12 cellular contexts compared by ENCODE assay signal in the genomic region with DNA sequence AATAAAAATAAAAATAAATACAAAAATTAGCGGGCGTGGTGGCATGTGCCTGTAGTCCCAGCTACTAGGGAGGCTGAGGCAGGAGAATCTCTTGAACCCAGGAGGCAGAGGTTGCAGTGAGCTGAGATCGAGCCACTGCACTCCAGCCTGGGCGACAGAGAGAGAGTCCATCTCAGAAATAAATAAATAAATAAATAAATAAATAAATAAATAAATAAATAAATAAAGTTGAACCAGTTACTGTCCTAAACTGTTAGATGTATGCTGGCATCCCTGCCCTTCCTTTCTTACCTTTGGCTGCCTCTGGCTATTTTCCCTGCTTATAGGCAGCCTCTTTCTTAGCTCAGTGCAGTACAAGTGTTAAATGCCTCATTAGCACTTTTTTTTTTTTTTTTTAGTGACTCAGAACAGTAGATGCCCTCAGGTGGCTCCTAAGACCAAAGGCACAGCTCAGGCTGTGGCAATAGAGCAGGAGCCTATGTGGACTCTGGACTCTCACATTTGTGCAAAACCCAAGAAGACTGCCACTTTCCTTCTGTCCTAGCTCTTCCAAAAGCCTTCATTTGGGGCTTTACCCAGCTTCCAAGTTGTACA. TPM values are rescaled to one million over a fixed set of nuclear protein-coding genes. Genes with fewer than 3 reads are reported as not detected.
A peak's percentile ranks its signal among the peaks of the same experiment; 100 is the strongest.
DNase-seq lines count a peak whose midpoint lies in the region; ATAC-seq, FAIRE-seq and TF ChIP-seq lines count a peak whose summit lies in the region.
"Not testable (repeated sequence)": the region's sequence is repeated elsewhere in the genome, so short reads cannot be mapped to it uniquely, and the experiment has no call there.
"Had no signal": no experiment of that assay in that cellular context is flagged by ENCODE, and none has a peak within 500 bp of the region (broad histone marks: within the 10 kb centered on the region; RNA-seq: fewer than 3 reads in every experiment).

No MANE protein-coding gene starts in this region.

- H3K9me3 Mint-ChIP-seq in endodermal cell, result not testable (repeated sequence)

- not testable (repeated sequence) for H3K9me2 ChIP-seq in hepatocyte (replicated peaks; ENCODE audit: insufficient read depth)

- not testable (repeated sequence) for BruUV-seq in GM12878 (replicated peaks; lab: Mats Ljungman, UMichigan)

- POLR2A ChIA-PET in GM12878 (lab: Charles Lee), result interaction anchor here (0.7 kb wide), 1 partner anchor 428 kb away, joined by 3 read pairs; no protein-coding TSS in a partner anchor

- SMC1A ChIA-PET in GM12878 (lab: Charles Lee; ENCODE audit: uncharacterized antibody, unreplicated experiment), result interaction anchor here (0.7 to 1.3 kb wide), 2 partner anchors 12 to 14 kb away, joined by 3 to 4 read pairs; no protein-coding TSS in a partner anchor

- not testable (repeated sequence) for H2AFZ ChIP-seq in GM12878 (ENCODE audit: control insufficient read depth, low read depth, low read length); hepatocyte

- in situ Hi-C loops in GM12878 (cut with MboI), result not testable (repeated sequence)

- H3K9me3 ChIP-seq in GM12878 (replicated peaks; ENCODE audit: control insufficient read depth, insufficient read depth, low read length); endodermal cell (ENCODE audit: control insufficient read depth, low read length); hepatocyte (ENCODE audit: low read depth): not testable (repeated sequence)

- RAD21 ChIA-PET in GM12878 (lab: Charles Lee; ENCODE audit: unreplicated experiment), result not testable (repeated sequence)

- not testable (repeated sequence) for H3K36me3 Mint-ChIP-seq in endodermal cell (ENCODE audit: low read depth)

- H3K27ac ChIP-seq in GM12878 (ENCODE audit: control insufficient read depth, insufficient read depth); endodermal cell (ENCODE audit: low read depth, low read length); hepatocyte: not testable (repeated sequence)

- not testable (repeated sequence) for H3K27me3 Mint-ChIP-seq in endodermal cell (ENCODE audit: insufficient read depth)

- TF ChIP-seq POLR2A in GM12878 (IDR thresholded peaks at IDR 0.05; ENCODE audit: low read depth, low read length), result not testable (repeated sequence)

- FAIRE-seq in GM12878 (lab: Jason Lieb, UNC), result not testable (repeated sequence)

- not testable (repeated sequence) for H3K36me3 ChIP-seq in GM12878 (ENCODE audit: control insufficient read depth in 2 of 2, insufficient read depth in 2 of 2, low read length in 1 of 2); endodermal cell (ENCODE audit: control insufficient read depth, insufficient read depth, low read length); hepatocyte (replicated peaks; ENCODE audit: insufficient read depth, low read depth)

- DNase-seq in DMS53 (lab: John Stamatoyannopoulos, UW) (peak; percentile 36), HPDE6-E6E7 (ENCODE audit: extremely low spot score) (peak; percentile 26), NCI-H69 (lab: John Stamatoyannopoulos, UW) (peak; percentile 20), endodermal cell (peak; percentile 45), hepatocyte (ENCODE audit: low spot score) (peak; percentile 32), mucosa of gallbladder (ENCODE audit: low spot score) (peak; percentile 22)
- not testable (repeated sequence) for DNase-seq in GM12878 (ENCODE audit: low read depth, low spot score)

- TF ChIP-seq RAD21 in GM12878 (IDR thresholded peaks at IDR 0.05; ENCODE audit: insufficient read depth, low read depth, low read length), result not testable (repeated sequence)

- not testable (repeated sequence) for H3K4me3 ChIP-seq in GM12878; endodermal cell (ENCODE audit: low read length); hepatocyte

- intact Hi-C loops in GM12878 (cut with micrococcal nuclease; ENCODE audit: unreplicated experiment), result not testable (repeated sequence)

- peaks cover 15% of the 10 kb centered on the region for H3K4me1 Mint-ChIP-seq in endodermal cell

- CTCF ChIA-PET in GM12878 (lab: Yijun Ruan, JAX), result interaction anchor here (0.6 to 1.4 kb wide), 4 partner anchors 13 to 345 kb away, joined by 3 read pairs; no protein-coding TSS in a partner anchor

- not testable (repeated sequence) for H3K9ac ChIP-seq in GM12878 (ENCODE audit: control insufficient read depth, insufficient read depth, low read length); endodermal cell (ENCODE audit: extremely low read depth, low read length, poor library complexity, severe bottlenecking)

- H3K27me3 ChIP-seq in GM12878 (replicated peaks in 1 of 2; ENCODE audit: control insufficient read depth in 2 of 2, insufficient read depth in 2 of 2, low read length in 1 of 2); endodermal cell (ENCODE audit: control insufficient read depth, insufficient read depth, low read length, poor library complexity, severe bottlenecking); hepatocyte: not testable (repeated sequence)

- WGBS in GM12878 (ENCODE audit: insufficient coverage, insufficient replicate concordance, low lambda C conversion rate, missing lambda C conversion rate), result 27% methylated on average over 4 of the region's 4 CpGs
- 98 to 100% methylated on average over 1 to 3 of the region's 4 CpGs for WGBS in endodermal cell (ENCODE audit: insufficient coverage in 1 of 2, insufficient read length in 1 of 2), 2 experiments
- WGBS in hepatocyte (ENCODE audit: low lambda C conversion rate, missing lambda C conversion rate), result 98% methylated on average over 4 of the region's 4 CpGs

- H4K20me1 ChIP-seq in GM12878 (ENCODE audit: control insufficient read depth, insufficient read depth); hepatocyte (ENCODE audit: insufficient read depth, poor library complexity, severe bottlenecking): not testable (repeated sequence)

- H3K4me3 Mint-ChIP-seq in endodermal cell, result not testable (repeated sequence)

- H3K27ac Mint-ChIP-seq in endodermal cell, result not testable (repeated sequence)

- not testable (repeated sequence) for TF ChIP-seq EP300 in GM12878 (IDR thresholded peaks at IDR 0.05; ENCODE audit: borderline replicate concordance in 1 of 2, control insufficient read depth in 1 of 2, low read depth in 2 of 2, low read length in 2 of 2)

- ATAC-seq in GM12878, result peak; percentile 47; the same call in 2 of the 3 replicates

- TF ChIP-seq CTCF in GM12878 (IDR thresholded peaks at IDR 0.05 in 2 of 3, conservative IDR thresholded peaks at IDR 0.05 in 1 of 3; ENCODE audit: control insufficient read depth in 2 of 3, extremely low read depth in 1 of 3, insufficient read depth in 1 of 3, low read depth in 3 of 3, low read length in 3 of 3); endodermal cell (conservative IDR thresholded peaks at IDR 0.05); hepatocyte (IDR thresholded peaks at IDR 0.05; ENCODE audit: poor library complexity): not testable (repeated sequence)

- not testable (repeated sequence) for H3K4me2 ChIP-seq in GM12878 (ENCODE audit: control insufficient read depth, insufficient read depth); hepatocyte

- H3K79me2 ChIP-seq in GM12878 (ENCODE audit: control insufficient read depth, insufficient read depth, low read length); hepatocyte: not testable (repeated sequence)

- H3K4me1 ChIP-seq in GM12878 (ENCODE audit: control insufficient read depth, insufficient read depth, low read length); endodermal cell (ENCODE audit: control insufficient read depth, insufficient read depth, low read length); hepatocyte (ENCODE audit: insufficient read depth): not testable (repeated sequence)

RNA-seq across cellular contexts. Expression of gene CABCOCO1, which starts 30.6 kb away (rescaled TPM):
- not detected in 2 replicates for total RNA-seq in GM12878 (2013; cell fraction: nucleolus; rRNA removed)
- total RNA-seq in GM12878 (2014; rRNA removed) (not detected in 2 replicates), GM12878 (2014; rRNA removed; fragmentation: Illumina TruSeq; extraction: Trizol) (not detected in 2 replicates), GM12878 (2021) (not detected in 2 replicates), endodermal cell (1 to 10 TPM; 1.0 to 1.1 TPM), hepatocyte (0.36 and 1.6 TPM in 2 replicates), mucosa of gallbladder (0.75 TPM)
- polyA plus RNA-seq in GM12878 (2011; ENCODE audit: low read depth), result not detected
- polyA plus RNA-seq in GM12878 (2011; rRNA removed) (not detected in 2 replicates), GM12878 (2014; fragmentation: Illumina TruSeq; extraction: Trizol) (not detected in 2 replicates), GM12878 (2014; fragmentation: Nextera tagmentation; extraction: Ambion mirVana) (not detected), GM12878 (2014; rRNA removed) (not detected in 2 replicates), GM12878 (2016; fragmentation: Nextera tagmentation; extraction: Ambion mirVana) (not detected), hepatocyte (0.33 and 1.4 TPM in 2 replicates)
- polyA plus RNA-seq in GM12878 (2011; cell fraction: cytosol; rRNA removed), result not detected in 2 replicates
- not detected in 2 replicates for polyA plus RNA-seq in GM12878 (2011; cell fraction: nucleus; rRNA removed)
- not detected in 2 replicates for polyA plus RNA-seq in GM12878 (2012)
- not detected in 2 replicates for polyA minus RNA-seq in GM12878 (2011; rRNA and poly(A)+ RNA removed)
- polyA minus RNA-seq in GM12878 (2011; cell fraction: cytosol; rRNA and poly(A)+ RNA removed), result not detected in 2 replicates
- not detected in 2 replicates for polyA minus RNA-seq in GM12878 (2011; cell fraction: nucleus; rRNA and poly(A)+ RNA removed)
- 0.53 TPM for polyA plus RNA-seq in endodermal cell (2013, experiment 1 of 2)
- polyA plus RNA-seq in endodermal cell (2013, experiment 2 of 2), result 1.5 TPM
- total RNA-seq: CD4-positive, CD25-positive, alpha-beta regulatory T cell; CD8-positive, alpha-beta memory T cell; H1; H9; HT1080 had no signal
- polyA plus RNA-seq: CD4-positive, CD25-positive, alpha-beta regulatory T cell; CD8-positive, alpha-beta memory T cell; H1 had no signal
